ENCODE assay signal across 8 cellular contexts in the genomic region with DNA sequence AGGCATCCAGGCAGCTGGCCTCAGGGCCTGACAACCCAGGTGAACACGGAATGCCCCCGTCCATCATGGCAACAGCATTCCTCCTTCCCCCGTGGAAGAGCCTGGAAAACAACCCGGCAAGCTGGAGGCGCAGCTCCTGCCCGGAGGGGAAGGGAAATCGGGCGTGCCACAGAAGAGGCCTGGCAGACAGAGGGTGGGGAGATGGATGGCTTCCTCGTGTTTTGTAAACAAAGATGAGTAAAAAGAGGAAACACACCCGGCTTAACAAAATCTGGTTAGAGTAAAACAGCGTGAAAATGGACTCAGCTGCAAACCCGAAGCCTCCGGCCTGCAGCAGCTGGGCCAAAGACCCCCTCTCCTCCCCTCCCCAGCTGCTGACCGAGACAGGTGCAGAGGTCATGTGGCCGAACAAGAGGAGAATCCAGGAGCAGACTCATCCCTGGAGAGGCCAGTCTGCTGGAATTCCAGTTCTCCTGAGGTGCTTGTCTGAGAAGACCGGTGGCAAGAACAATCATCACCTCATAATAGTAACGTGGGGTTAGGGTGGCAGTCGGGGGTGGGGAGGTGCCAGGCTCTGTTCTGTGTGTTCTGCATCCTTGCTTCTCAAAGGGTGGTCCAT. TPM values are rescaled to one million over a fixed set of nuclear protein-coding genes. Genes with fewer than 3 reads are reported as not detected.
DNase-seq lines count a peak whose midpoint lies in the region; ATAC-seq, FAIRE-seq and TF ChIP-seq lines count a peak whose summit lies in the region.

No MANE protein-coding gene starts in this region.

- H2AFZ ChIP-seq in OCI-LY7 (ENCODE audit: low read length): peak overlapping the region; percentile 66

- peak overlapping the region; percentile 15 for H3K4me3 ChIP-seq in OCI-LY7 (ENCODE audit: low read depth, low read length, poor library complexity, severe bottlenecking)
- no peak overlapping the region for H3K4me3 ChIP-seq in right atrium auricular region
- no peak overlapping the region for H3K4me3 ChIP-seq in small intestine (ENCODE audit: low read depth in 1 of 2, low read length in 2 of 2)
- H3K4me3 ChIP-seq in BE2C (ENCODE audit: low read depth, low read length): no peak overlapping the region

- intact Hi-C loops in OCI-LY7 (cut with micrococcal nuclease; ENCODE audit: unreplicated experiment): no loop called here

- DNase-seq in GM19239 (ENCODE audit: insufficient read length, low spot score): no peak
- DNase-seq in OCI-LY7 (ENCODE audit: low spot score): peak; percentile 61
- DNase-seq in right atrium auricular region (ENCODE audit: low spot score): no peak
- DNase-seq in small intestine: no peak
- no peak for DNase-seq in BE2C
- no peak for DNase-seq in glutamatergic neuron
- DNase-seq in NCI-H510A treated with DMSO at 0.1 percent for 48 hours (lab: John Stamatoyannopoulos, UW): no peak

- H3K9me3 Mint-ChIP-seq in glutamatergic neuron (ENCODE audit: unreplicated experiment): peaks cover 1% of the 10 kb centered on the region

- peak overlapping the region; percentile 40 for H3K27ac ChIP-seq in OCI-LY7 (ENCODE audit: low read depth, low read length, poor library complexity, severe bottlenecking)
- peak overlapping the region; percentile 79 to 81 for H3K27ac ChIP-seq in right atrium auricular region
- peak overlapping the region; percentile 71 to 77 for H3K27ac ChIP-seq in small intestine (ENCODE audit: low read depth in 1 of 2, low read length in 1 of 2)

- no TSS peak for BruUV-seq in OCI-LY7 (replicated peaks; lab: Mats Ljungman, UMichigan)

- H3K9me3 ChIP-seq in OCI-LY7 (ENCODE audit: low read length) (no peaks in the 10 kb centered on the region), right atrium auricular region (no peaks in the 10 kb centered on the region), small intestine (ENCODE audit: control insufficient read depth, low read depth) (no peaks in the 10 kb centered on the region), BE2C (no peaks in the 10 kb centered on the region)

- H3K9me2 ChIP-seq in OCI-LY7 (ENCODE audit: insufficient read depth, low read length): no peaks in the 10 kb centered on the region

- H3K4me1 ChIP-seq in OCI-LY7 (ENCODE audit: insufficient read depth, low read length, poor library complexity, severe bottlenecking) (peaks cover 79% of the 10 kb centered on the region), right atrium auricular region (peaks cover 0 to 75% of the 10 kb centered on the region in 2 donors), small intestine (ENCODE audit: control insufficient read depth in 2 of 2, insufficient read depth in 1 of 2, low read depth in 1 of 2, low read length in 1 of 2) (peaks cover 14 to 15% of the 10 kb centered on the region in 2 donors), BE2C (peaks cover 43% of the 10 kb centered on the region)

- H3K36me3 ChIP-seq in OCI-LY7 (ENCODE audit: insufficient read depth, low read length) (no peaks in the 10 kb centered on the region), right atrium auricular region (no peaks in the 10 kb centered on the region), small intestine (ENCODE audit: control insufficient read depth in 2 of 2, insufficient read depth in 2 of 2, low read length in 2 of 2) (peaks cover 0 to 6% of the 10 kb centered on the region in 2 donors), BE2C (no peaks in the 10 kb centered on the region)

- peaks cover 6% of the 10 kb centered on the region for H3K27me3 Mint-ChIP-seq in glutamatergic neuron (ENCODE audit: unreplicated experiment)

- POLR2A ChIA-PET in OCI-LY7 (lab: Charles Lee): interaction anchor here (0.8 to 2.7 kb wide), 4 partner anchors 12 to 73 kb away, joined by 3 to 15 read pairs (median 4); no protein-coding TSS in a partner anchor

- H3K27me3 ChIP-seq in right atrium auricular region (no peaks in the 10 kb centered on the region), small intestine (ENCODE audit: control insufficient read depth in 2 of 2, insufficient read depth in 2 of 2, low read length in 2 of 2) (no peaks in the 10 kb centered on the region), BE2C (no peaks in the 10 kb centered on the region)

- ATAC-seq in HG03045 (IDR thresholded peaks at IDR 0.05; ENCODE audit: unreplicated experiment): no peak

- peak; percentile 56 for FAIRE-seq in GM19239 (lab: Jason Lieb, UNC)
- no peak for FAIRE-seq in small intestine (lab: Jason Lieb, UNC)

- no peaks in the 10 kb centered on the region for H3K79me2 ChIP-seq in OCI-LY7 (ENCODE audit: insufficient read depth, low read depth, low read length)

- peaks cover 36% of the 10 kb centered on the region for H3K4me1 Mint-ChIP-seq in glutamatergic neuron (ENCODE audit: low read depth, unreplicated experiment)

- TF ChIP-seq CTCF in OCI-LY7 (conservative IDR thresholded peaks at IDR 0.05; ENCODE audit: low read length) (no peak), right atrium auricular region (IDR thresholded peaks at IDR 0.05) (no peak), BE2C (IDR thresholded peaks at IDR 0.05; ENCODE audit: low read depth, low read length) (no peak), glutamatergic neuron (IDR thresholded peaks at IDR 0.05; ENCODE audit: partially characterized antibody, unreplicated experiment) (no peak)

- peak overlapping the region; percentile 64 for H3K4me2 ChIP-seq in OCI-LY7 (ENCODE audit: low read length)

- CTCF ChIA-PET in OCI-LY7 (lab: Charles Lee; ENCODE audit: unreplicated experiment): interaction anchor here (0.6 to 1.2 kb wide), 2 partner anchors 13 to 20 kb away, joined by 3 to 5 read pairs; no protein-coding TSS in a partner anchor

- no peaks in the 10 kb centered on the region for H4K20me1 ChIP-seq in OCI-LY7 (ENCODE audit: insufficient read depth, low read length)

- 44 to 58% (median 56%) methylated on average over 18 of the region's 18 CpGs for WGBS in small intestine, 3 donors

- H3K27ac Mint-ChIP-seq in glutamatergic neuron (ENCODE audit: unreplicated experiment): no peak overlapping the region

- no peak overlapping the region for H3K4me3 Mint-ChIP-seq in glutamatergic neuron (ENCODE audit: unreplicated experiment)

- H3K36me3 Mint-ChIP-seq in glutamatergic neuron (ENCODE audit: unreplicated experiment): no peaks in the 10 kb centered on the region

RNA-seq across cellular contexts. Expression of a gene that starts 15.3 kb away (rescaled TPM):
- total RNA-seq in OCI-LY7 (2014; rRNA removed; shearing (Covaris generic)): 4.8 and 5.3 TPM in 2 replicates
- total RNA-seq in OCI-LY7 (2022): 11.1 and 11.3 TPM in 2 replicates
- total RNA-seq in right atrium auricular region: 1 to 10 TPM; 1.3 to 3.0 TPM
- 10 to 100 TPM in 2 of 3 donors, 1 to 10 TPM in 1; 4.4 to 19.2 (median 15.2) TPM for polyA plus RNA-seq in small intestine
- 17.1 TPM for polyA plus RNA-seq in BE2C (2012; ENCODE audit: insufficient read depth, insufficient read length, low read depth)
- total RNA-seq in glutamatergic neuron (ENCODE audit: unreplicated experiment): 11.3 TPM

RNA-seq across cellular contexts. Expression of a gene that starts 54.4 kb away (rescaled TPM):
- total RNA-seq in OCI-LY7 (2014; rRNA removed; shearing (Covaris generic)): 188 and 250 TPM in 2 replicates
- total RNA-seq in OCI-LY7 (2022): 130 TPM in 2 replicates
- total RNA-seq in right atrium auricular region: 100 to 1,000 TPM; 255 to 283 TPM
- 100 to 1,000 TPM; 282 to 329 (median 318) TPM for polyA plus RNA-seq in small intestine
- 615 TPM for polyA plus RNA-seq in BE2C (2012; ENCODE audit: insufficient read depth, insufficient read length, low read depth)
- 246 TPM for total RNA-seq in glutamatergic neuron (ENCODE audit: unreplicated experiment)
